ENCODE assay signal across 30 cellular contexts in the genomic region with DNA sequence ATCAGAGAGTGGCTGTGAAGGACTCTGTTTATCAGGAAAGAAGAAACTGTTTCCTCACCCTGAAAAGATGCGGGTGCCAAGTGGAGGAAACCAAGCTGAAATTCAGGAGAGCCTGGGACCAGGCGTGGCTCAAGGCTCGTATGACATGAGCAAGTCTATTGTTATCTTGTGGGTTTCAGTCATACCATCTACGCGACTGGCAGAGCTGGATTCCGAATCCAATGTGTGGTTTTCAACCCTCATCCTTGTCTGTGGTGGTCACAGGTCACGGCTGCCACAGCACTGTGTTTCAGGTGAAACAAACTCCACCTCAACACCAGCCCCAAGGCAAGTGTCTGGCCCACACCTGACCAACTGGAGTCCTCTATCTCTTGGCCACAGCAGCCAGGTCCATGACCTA. TPM values are rescaled to one million over a fixed set of nuclear protein-coding genes. Genes with fewer than 3 reads are reported as not detected.
"Had no signal": no experiment of that assay in that cellular context is flagged by ENCODE, and none has a peak within 500 bp of the region (broad histone marks: within the 10 kb centered on the region; RNA-seq: fewer than 3 reads in every experiment).

No MANE protein-coding gene starts in this region.

- H3K27me3 ChIP-seq: ascending aorta, body of pancreas had no signal

- H3K36me3 Mint-ChIP-seq: activated naive CD4-positive, alpha-beta T cell treated with anti-CD3 and anti-CD28 coated beads, Interleukin-2, amount 10 ng/mL, durations not matched to agents 7 days and 5 days; IgD-negative memory B cell had no signal

- H3K27ac Mint-ChIP-seq: activated CD4-positive, alpha-beta T cell treated with anti-CD3 and anti-CD28 coated beads, Interleukin-2, amount 10 ng/mL, durations not matched to agents 24 days and 14 days; activated naive CD4-positive, alpha-beta T cell treated with anti-CD3 and anti-CD28 coated beads, Interleukin-2, amount 10 ng/mL, durations not matched to agents 7 days and 5 days; activated T-helper 17 cell treated with anti-CD3 and anti-CD28 coated beads, Interleukin-2, amount 50 U/mL, for 72 hours; IgD-negative memory B cell; T-helper 17 cell; WTC11 had no signal

- H3K4me3 Mint-ChIP-seq: activated CD4-positive, alpha-beta T cell treated with anti-CD3 and anti-CD28 coated beads, Interleukin-2, amount 10 ng/mL, durations not matched to agents 24 days and 14 days; activated naive CD4-positive, alpha-beta T cell treated with anti-CD3 and anti-CD28 coated beads, Interleukin-2, amount 10 ng/mL, durations not matched to agents 7 days and 5 days; activated T-helper 17 cell treated with anti-CD3 and anti-CD28 coated beads, Interleukin-2, amount 50 U/mL, for 72 hours; IgD-negative memory B cell; T-helper 17 cell; WTC11 had no signal

- ATAC-seq: activated T-helper 17 cell treated with anti-CD3 and anti-CD28 coated beads, Interleukin-2, amount 50 U/mL, for 72 hours; body of pancreas; T-helper 17 cell; WTC11 had no signal

- DNase-seq: activated CD4-positive, alpha-beta T cell treated with anti-CD3 and anti-CD28 coated beads, Interleukin-2, amount 10 ng/mL, durations not matched to agents 24 days and 14 days; activated CD4-positive, alpha-beta T cell treated with anti-CD3 and anti-CD28 coated beads, Interleukin-2, amount 50 U/mL, for 48 hours; activated CD4-positive, CD25-positive, alpha-beta regulatory T cell treated with anti-CD3 and anti-CD28 coated beads, Interleukin-2, amount 50 U/mL, for 72 hours; activated CD8-positive, alpha-beta memory T cell treated with anti-CD3 and anti-CD28 coated beads for 24 hours; activated gamma-delta T cell; activated naive CD4-positive, alpha-beta T cell treated with anti-CD3 and anti-CD28 coated beads, Interleukin-2, amount 10 ng/mL, durations not matched to agents 7 days and 5 days; activated T-cell treated with anti-CD3 and anti-CD28 coated beads, Interleukin-2, amount 50 U/mL, for 48 hours; body of pancreas; KG1; MM.1S; NCI-H1105; NCI-H1436; NCI-H1694 treated with DMSO at 0.1 percent for 48 hours; NCI-H2029 treated with DMSO at 0.1 percent for 48 hours; NCI-H345; NCI-H510A; NCI-H526 treated with DMSO at 0.1 percent for 48 hours; NCI-H82; NK-92 treated with Interleukin-12 subunit alpha and Interleukin-12 subunit beta, amount 100 ng/mL, for 24 hours; OCI-M1; SHP77 treated with DMSO at 0.1 percent for 48 hours; T-helper 17 cell; T-helper 9 cell had no signal

- H3K36me3 ChIP-seq: ascending aorta had no signal

- H3K9me3 ChIP-seq: ascending aorta, body of pancreas had no signal

- H3K4me3 ChIP-seq: ascending aorta, body of pancreas had no signal

- FAIRE-seq: RCC 7860 had no signal

- H3K4me1 ChIP-seq: ascending aorta, body of pancreas had no signal

- H3K9me3 Mint-ChIP-seq: activated CD4-positive, alpha-beta T cell treated with anti-CD3 and anti-CD28 coated beads, Interleukin-2, amount 10 ng/mL, durations not matched to agents 24 days and 14 days; activated naive CD4-positive, alpha-beta T cell treated with anti-CD3 and anti-CD28 coated beads, Interleukin-2, amount 10 ng/mL, durations not matched to agents 7 days and 5 days; activated T-helper 17 cell treated with anti-CD3 and anti-CD28 coated beads, Interleukin-2, amount 50 U/mL, for 72 hours; IgD-negative memory B cell had no signal

- H3K27ac ChIP-seq: ascending aorta, body of pancreas had no signal

- H3K27me3 Mint-ChIP-seq: activated CD4-positive, alpha-beta T cell treated with anti-CD3 and anti-CD28 coated beads, Interleukin-2, amount 10 ng/mL, durations not matched to agents 24 days and 14 days; IgD-negative memory B cell had no signal

- H3K4me1 Mint-ChIP-seq: activated CD4-positive, alpha-beta T cell treated with anti-CD3 and anti-CD28 coated beads, Interleukin-2, amount 10 ng/mL, durations not matched to agents 24 days and 14 days; activated naive CD4-positive, alpha-beta T cell treated with anti-CD3 and anti-CD28 coated beads, Interleukin-2, amount 10 ng/mL, durations not matched to agents 7 days and 5 days; activated T-helper 17 cell treated with anti-CD3 and anti-CD28 coated beads, Interleukin-2, amount 50 U/mL, for 72 hours; IgD-negative memory B cell; T-helper 17 cell; WTC11 had no signal

RNA-seq across cellular contexts. Expression of a gene that starts 9.1 kb away (rescaled TPM):
- total RNA-seq: activated CD4-positive, alpha-beta T cell treated with anti-CD3 and anti-CD28 coated beads, Interleukin-2, amount 10 ng/mL, durations not matched to agents 24 days and 14 days; activated T-helper 17 cell treated with anti-CD3 and anti-CD28 coated beads, Interleukin-2, amount 50 U/mL, for 72 hours; ascending aorta; body of pancreas; LHCN-M2; SK-MEL-5; T-helper 17 cell; WTC11 had no signal
- polyA plus RNA-seq: IgD-negative memory B cell had no signal
